In the genomic region with DNA sequence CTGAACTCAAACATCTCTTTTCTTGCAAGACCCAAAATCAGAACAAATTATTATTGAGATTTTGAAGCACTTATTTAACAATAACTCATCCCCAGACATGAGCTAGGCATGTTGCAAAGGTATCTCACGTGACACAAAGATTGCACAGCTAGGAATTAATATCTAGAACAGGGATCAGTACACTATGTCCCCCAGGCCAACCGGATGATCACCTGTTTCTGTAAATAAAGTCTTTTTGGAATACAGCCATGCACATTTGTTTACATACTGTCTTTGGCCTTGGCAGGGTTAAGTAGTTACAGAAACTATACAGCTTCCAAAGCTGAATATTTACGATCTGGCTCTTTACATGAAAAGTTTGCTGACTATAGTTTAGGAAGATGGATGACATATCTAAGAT, we compare ENCODE assay signal across 30 cellular contexts.
DNase-seq lines count a peak whose midpoint lies in the region; ATAC-seq, FAIRE-seq and TF ChIP-seq lines count a peak whose summit lies in the region.
"Had no signal": no experiment of that assay in that cellular context is flagged by ENCODE, and none has a peak within 500 bp of the region (broad histone marks: within the 10 kb centered on the region; RNA-seq: fewer than 3 reads in every experiment).

No MANE protein-coding gene starts in this region.

- H3K4me2 ChIP-seq in K562 (ENCODE audit: insufficient read depth, low read length) (no peak overlapping the region), HepG2 (ENCODE audit: low read depth, low read length) (peak overlapping the region; percentile 31; the same call in 1 of the 2 replicates)

- FAIRE-seq in K562 (lab: Jason Lieb, UNC) (no peak), HepG2 (lab: Jason Lieb, UNC) (peak; percentile 69)
- FAIRE-seq: endometrium had no signal

- no peaks in the 10 kb centered on the region for H3K9me1 ChIP-seq in K562 (ENCODE audit: control insufficient read depth, insufficient read depth, low read length)

- H4K20me1 ChIP-seq in K562 (replicated peaks; ENCODE audit: control insufficient read depth, insufficient read depth, low read length), result no peaks in the 10 kb centered on the region
- H4K20me1 ChIP-seq in HepG2 (ENCODE audit: insufficient read depth, low read length), result no peaks in the 10 kb centered on the region

- TF ChIP-seq EP300 in K562 (IDR thresholded peaks at IDR 0.05; ENCODE audit: low read length) (no peak), HepG2 (IDR thresholded peaks at IDR 0.05; ENCODE audit: low read depth in 2 of 2, low read length in 2 of 2) (peak in 1 of 2 experiments; percentile 39; a peak in 1 of 4 replicates), HepG2 (CRISPR knock-in tag; IDR thresholded peaks at IDR 0.05; ENCODE audit: borderline replicate concordance) (no peak)

- intact Hi-C loops in K562 (cut with micrococcal nuclease) (loop anchor here (5.0 to 10.0 kb wide), 2 partner anchors 194 to 283 kb away; no protein-coding TSS in a partner anchor), HepG2 (cut with micrococcal nuclease; ENCODE audit: unreplicated experiment) (loop anchor here (5.0 kb wide), 1 partner anchor 244 kb away; no protein-coding TSS in a partner anchor), heart right ventricle (cut with DNase I) (loop anchor here (5.0 to 10.0 kb wide), 13 partner anchors 153 to 1143 kb away; a partner anchor contains a TSS)

- H3K9ac ChIP-seq in K562 (ENCODE audit: insufficient read depth in 1 of 2, low read depth in 2 of 2, low read length in 2 of 2), result no peak overlapping the region
- H3K9ac ChIP-seq in HepG2 (ENCODE audit: insufficient read depth, low read depth, low read length), result no peak overlapping the region

- no peak overlapping the region for H3K4me3 ChIP-seq in K562
- no peak overlapping the region for H3K4me3 ChIP-seq in HepG2 (replicated peaks in 1 of 3; ENCODE audit: insufficient read depth in 1 of 3, low read depth in 2 of 3, low read length in 3 of 3)
- H3K4me3 ChIP-seq in heart right ventricle, result no peak overlapping the region
- H3K4me3 ChIP-seq: dorsolateral prefrontal cortex, gastrocnemius medialis, psoas muscle, sigmoid colon, SJCRH30, tibial nerve had no signal

- TF ChIP-seq POLR2A in K562 (conservative IDR thresholded peaks at IDR 0.05) (no peak), HepG2 (IDR thresholded peaks at IDR 0.05; ENCODE audit: insufficient read depth in 1 of 2, low read depth in 2 of 2, low read length in 2 of 2) (no peak)

- no peak for ATAC-seq in K562
- peak; percentile 70 for ATAC-seq in HepG2
- ATAC-seq in heart right ventricle, result no peak
- ATAC-seq: naive thymus-derived CD4-positive, alpha-beta T cell had no signal

- POLR2A ChIA-PET in K562 (lab: Yijun Ruan, JAX), result interaction anchor here (1.0 kb wide), 1 partner anchor 10 kb away, joined by 3 read pairs; no protein-coding TSS in a partner anchor
- POLR2A ChIA-PET in HepG2 (lab: Yijun Ruan, JAX), result no interaction called here

- H3K4me1 ChIP-seq in K562 (replicated peaks in 1 of 2; ENCODE audit: control insufficient read depth in 2 of 2, insufficient read depth in 2 of 2, low read length in 2 of 2) (no peaks in the 10 kb centered on the region), HepG2 (ENCODE audit: insufficient read depth, low read length) (peaks cover 18% of the 10 kb centered on the region), heart right ventricle (peaks cover 0 to 5% (median 0%) of the 10 kb centered on the region in 9 donors)
- H3K4me1 ChIP-seq: BE2C, psoas muscle, SJCRH30 had no signal

- in situ Hi-C loops in K562 (cut with MboI), result loop anchor here (10.0 kb wide), 2 partner anchors 1093 to 1143 kb away; no protein-coding TSS in a partner anchor
- in situ Hi-C loops in HepG2 (cut with HindIII; ENCODE audit: extremely low pct_ligation_motif_present, low pct_unique_long_range_greater_than_20kb), result loop anchor here (5.0 to 25.0 kb wide), 3 partner anchors 286 to 1156 kb away; a partner anchor contains a TSS

- no peak overlapping the region for H3K27ac ChIP-seq in K562 (ENCODE audit: extremely low read depth, low read depth, low read length)
- H3K27ac ChIP-seq in HepG2 (ENCODE audit: extremely low read length, insufficient read depth, low read length), result no peak overlapping the region
- no peak overlapping the region for H3K27ac ChIP-seq in heart right ventricle
- H3K27ac ChIP-seq: dorsolateral prefrontal cortex, gastrocnemius medialis, neutrophil, psoas muscle, sigmoid colon, SJCRH30, tibial nerve had no signal

- H3K79me2 ChIP-seq in K562 (ENCODE audit: control insufficient read depth, insufficient read depth, low read length) (no peaks in the 10 kb centered on the region), HepG2 (ENCODE audit: insufficient read depth, low read length) (no peaks in the 10 kb centered on the region)

- BruUV-seq in K562 (replicated peaks; lab: Mats Ljungman, UMichigan) (no TSS peak), HepG2 (replicated peaks; lab: Mats Ljungman, UMichigan) (no TSS peak)

- WGBS in K562 (ENCODE audit: insufficient coverage, low coverage, missing lambda C conversion rate), result 0% methylated on average over 3 of the region's 3 CpGs
- 7% methylated on average over 3 of the region's 3 CpGs for WGBS in HepG2 (ENCODE audit: low lambda C conversion rate)
- WGBS in heart right ventricle, 2 donors, result 70 to 82% methylated on average over 3 of the region's 3 CpGs

- no peaks in the 10 kb centered on the region for H3K27me3 ChIP-seq in K562 (ENCODE audit: control insufficient read depth in 2 of 2, insufficient read depth in 2 of 2, low read length in 2 of 2)
- no peaks in the 10 kb centered on the region; a peak in 1 of 5 replicates for H3K27me3 ChIP-seq in HepG2 (ENCODE audit: control insufficient read depth in 1 of 2, insufficient read depth in 2 of 2, low read length in 2 of 2)
- H3K27me3 ChIP-seq in heart right ventricle, result peaks cover 0 to 13% (median 0%) of the 10 kb centered on the region in 7 donors
- H3K27me3 ChIP-seq: gastrocnemius medialis, neutrophil, sigmoid colon, SJCRH30, tibial nerve had no signal

- H3K9me3 ChIP-seq in K562 (replicated peaks; ENCODE audit: control insufficient read depth, insufficient read depth, low read depth, low read length) (no peaks in the 10 kb centered on the region), HepG2 (ENCODE audit: low read length) (no peaks in the 10 kb centered on the region), heart right ventricle (no peaks in the 10 kb centered on the region)
- H3K9me3 ChIP-seq: BE2C, gastrocnemius medialis, neutrophil, psoas muscle, sigmoid colon, SJCRH30, tibial nerve had no signal

- H3K36me3 ChIP-seq in K562 (ENCODE audit: control insufficient read depth, insufficient read depth, low read length) (no peaks in the 10 kb centered on the region), HepG2 (replicated peaks in 1 of 2; ENCODE audit: control insufficient read depth in 1 of 2, insufficient read depth in 2 of 2, low read length in 2 of 2) (no peaks in the 10 kb centered on the region), heart right ventricle (no peaks in the 10 kb centered on the region)
- H3K36me3 ChIP-seq: BE2C, gastrocnemius medialis, neutrophil, sigmoid colon, SJCRH30, tibial nerve had no signal

- DNase-seq in DMS153 (lab: John Stamatoyannopoulos, UW), result peak; percentile 24
- peak; percentile 28 for DNase-seq in NCI-H2029 (lab: John Stamatoyannopoulos, UW)
- no peak for DNase-seq in K562 (ENCODE audit: extremely low read depth in 1 of 4, low spot score in 3 of 4)
- DNase-seq in HepG2 (ENCODE audit: low spot score), result peak; percentile 61
- DNase-seq in NCI-H2171 (lab: John Stamatoyannopoulos, UW), result no peak
- no peak for DNase-seq in heart right ventricle
- DNase-seq in HUDEP-2 (lab: John Stamatoyannopoulos, UW; ENCODE audit: unreplicated experiment in 76 of 76), result no peak
- no peak for DNase-seq in glomerular visceral epithelial cell (ENCODE audit: extremely low spot score)
- DNase-seq: ACHN; activated CD4-positive, alpha-beta memory T cell treated with anti-CD3 and anti-CD28 coated beads, Interleukin-2, amount 10 ng/mL, durations not matched to agents 7 days and 5 days; activated CD8-positive, alpha-beta memory T cell treated with anti-CD3 and anti-CD28 coated beads, Interleukin-2, amount 50 U/mL, for 4 hours; activated naive CD4-positive, alpha-beta T cell treated with anti-CD3 and anti-CD28 coated beads, Interleukin-2, amount 10 ng/mL, durations not matched to agents 7 days and 5 days; BE2C; CD8-positive, alpha-beta memory T cell; dorsolateral prefrontal cortex; EL; gastrocnemius medialis; H7; midbrain; naive thymus-derived CD4-positive, alpha-beta T cell; NCI-H2171 treated with DMSO at 0.1 percent for 48 hours; NCI-H526; psoas muscle; sigmoid colon; stimulated activated CD4-positive, alpha-beta T cell treated with anti-CD3 and anti-CD28 coated beads, Interleukin-4, amount 100 ng/mL, for 24 hours; SW 1271 had no signal

- TF ChIP-seq CTCF in K562 (IDR thresholded peaks at IDR 0.05 in 2 of 3, conservative IDR thresholded peaks at IDR 0.05 in 1 of 3; ENCODE audit: insufficient read depth in 2 of 3, low read depth in 1 of 3, low read length in 3 of 3), result no peak
- TF ChIP-seq CTCF in HepG2 (CRISPR knock-in tag; IDR thresholded peaks at IDR 0.05), result no peak
- TF ChIP-seq CTCF in heart right ventricle (IDR thresholded peaks at IDR 0.05), result no peak

- TF ChIP-seq RAD21 in K562 (CRISPR knock-in tag; conservative IDR thresholded peaks at IDR 0.05 in 1 of 2, IDR thresholded peaks at IDR 0.05 in 1 of 2), result no peak
- TF ChIP-seq RAD21 in HepG2 (CRISPR knock-in tag; IDR thresholded peaks at IDR 0.05), result no peak

- CTCF ChIA-PET in K562 (lab: Yijun Ruan, JAX; ENCODE audit: low intra/inter-chr PET ratio) (no interaction called here), HepG2 (lab: Yijun Ruan, JAX; ENCODE audit: low intra/inter-chr PET ratio, low total read pairs) (no interaction called here)

- H2AFZ ChIP-seq in K562 (ENCODE audit: low read depth, low read length) (no peak overlapping the region), HepG2 (ENCODE audit: low read length) (no peak overlapping the region)

TF ChIP-seq in K562, 482 proteins besides CTCF, POLR2A, EP300 and RAD21 (continues in another document):
- TF ChIP-seq JUN (IDR thresholded peaks at IDR 0.05; ENCODE audit: borderline replicate concordance, low read depth, low read length), result no peak
- TF ChIP-seq JUN (CRISPR knock-in tag; IDR thresholded peaks at IDR 0.05; ENCODE audit: borderline replicate concordance), result no peak

TF ChIP-seq in HepG2, 621 proteins besides CTCF, POLR2A, EP300 and RAD21 (continues in another document):
- no peak for TF ChIP-seq ZNF501 (CRISPR knock-in tag; IDR thresholded peaks at IDR 0.05)
- peak; percentile 71; the same call in 1 of the 2 replicates for TF ChIP-seq TRIM24 (CRISPR knock-in tag; IDR thresholded peaks at IDR 0.05)
- peak; percentile 65 for TF ChIP-seq BCL6 (CRISPR knock-in tag; IDR thresholded peaks at IDR 0.05)
- no peak for TF ChIP-seq ZNF34 (CRISPR knock-in tag; IDR thresholded peaks at IDR 0.05; ENCODE audit: borderline replicate concordance)
- TF ChIP-seq ZNF329 (CRISPR knock-in tag; IDR thresholded peaks at IDR 0.05; ENCODE audit: low read depth), result no peak
- TF ChIP-seq ZSCAN9 (CRISPR knock-in tag; IDR thresholded peaks at IDR 0.05; ENCODE audit: borderline replicate concordance), result peak; percentile 61; the same call in 1 of the 2 replicates
- TF ChIP-seq KMT2B (CRISPR knock-in tag; IDR thresholded peaks at IDR 0.05), result no peak
- TF ChIP-seq HOXA5 (CRISPR knock-in tag; IDR thresholded peaks at IDR 0.05), result no peak
- 0 out of 2 replicates have a peak, but pooled peaks have one; percentile 55 for TF ChIP-seq MIER3 (CRISPR knock-in tag; IDR thresholded peaks at IDR 0.05; ENCODE audit: borderline replicate concordance)

Comparison
In these comparisons a context has a peak if more than half of its experiments do, and no peak if none do; other contexts are left out.
1. DNase-seq: peak in DMS153 (single experiment), NCI-H2029 (single experiment) and HepG2 (single experiment); none in K562 (0 of 4), NCI-H2171 (single experiment), heart right ventricle (0 of 2), HUDEP-2 (0 of 76) and glomerular visceral epithelial cell (single experiment).